8 cellular contexts compared by ENCODE assay signal in the genomic region with DNA sequence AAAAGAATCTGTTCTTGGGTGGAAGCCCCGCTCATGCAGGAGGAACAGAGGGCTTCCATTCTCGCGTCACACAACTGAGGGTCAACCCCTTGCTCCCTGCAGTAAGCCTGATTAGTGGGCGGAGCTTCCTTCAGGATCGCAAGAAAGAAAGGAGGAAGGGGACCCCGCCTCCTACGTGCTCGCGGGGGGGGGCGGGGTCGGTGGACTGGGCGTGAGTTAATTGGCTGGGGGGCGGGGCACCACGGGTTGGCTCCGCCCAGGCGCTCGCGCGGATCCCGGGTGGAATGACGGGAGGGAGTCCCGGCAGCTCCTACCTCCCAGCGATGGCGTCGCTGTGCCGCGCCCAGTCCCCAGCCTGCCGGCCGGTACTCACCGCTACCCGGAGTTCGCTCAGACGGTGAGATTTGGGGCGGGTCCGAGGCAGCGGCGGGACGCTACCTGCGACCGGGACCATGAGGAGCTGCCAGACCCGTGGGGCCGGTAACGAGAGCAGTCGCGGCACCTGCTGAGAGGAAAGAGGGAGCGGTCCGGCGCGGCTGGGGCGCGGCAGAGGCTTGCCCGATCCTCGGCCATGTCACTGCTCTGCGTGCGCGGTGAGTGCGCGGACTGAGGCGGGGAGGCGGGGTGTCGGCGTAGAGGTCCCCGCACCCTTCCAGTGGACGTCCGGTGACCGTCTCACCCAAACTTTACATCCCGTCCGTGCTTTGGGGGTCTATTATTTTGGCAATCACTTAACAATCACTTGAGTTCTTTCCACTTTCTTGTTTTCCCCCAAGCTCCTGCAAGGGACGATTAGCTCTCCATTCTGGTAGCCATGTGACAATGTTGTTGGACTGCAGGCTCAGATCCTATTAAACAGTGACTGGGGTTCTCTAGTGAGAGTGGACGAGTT. TPM values are rescaled to one million over a fixed set of nuclear protein-coding genes. Genes with fewer than 3 reads are reported as not detected.
DNase-seq lines count a peak whose midpoint lies in the region; ATAC-seq and TF ChIP-seq lines count a peak whose summit lies in the region.

A gene (plus strand): TSS at position 297 of the 892 bp plus-strand sequence. CDS start 275 bp downstream, at position 572.

- H3K4me3 ChIP-seq in ACC112 (ENCODE audit: low read depth, low read length) (peak within 1 kb of the TSS; percentile 83), lung (peak within 1 kb of the TSS; percentile 91)
- H3K4me3 ChIP-seq in effector memory CD4-positive, alpha-beta T cell (ENCODE audit: insufficient read depth, low read depth, low read length, poor library complexity, severe bottlenecking) = peak within 1 kb of the TSS; percentile 84

- 0 to 1% methylated on average over 67 to 70 of the region's 70 CpGs for WGBS in lung, 2 donors

- DNase-seq in NCI-H82 treated with DMSO at 0.1 percent for 48 hours (lab: John Stamatoyannopoulos, UW; ENCODE audit: unreplicated experiment) (peak; percentile 70), lung (ENCODE audit: low spot score) (peak; percentile 94)
- peak; percentile 24 to 38 (median 37) for DNase-seq in activated CD8-positive, alpha-beta memory T cell treated with anti-CD3 and anti-CD28 coated beads for 48 hours (ENCODE audit: low read depth in 2 of 3, low spot score in 2 of 3)
- DNase-seq in effector memory CD4-positive, alpha-beta T cell = peak; percentile 60 to 73 (median 62)
- peak; percentile 28 to 69 (median 54) for DNase-seq in stimulated activated CD4-positive, alpha-beta T cell treated with anti-CD3 and anti-CD28 coated beads, TNF-alpha, amount 100 ng/mL, for 1 hour (ENCODE audit: low read depth in 3 of 3, low spot score in 1 of 3)

- H3K9me3 ChIP-seq in effector memory CD4-positive, alpha-beta T cell (ENCODE audit: control insufficient read depth, low read length) = no peaks in the 10 kb centered on the region
- H3K9me3 ChIP-seq in lung (ENCODE audit: control insufficient read depth in 2 of 2, insufficient read depth in 1 of 2, low read length in 1 of 2) = no peaks in the 10 kb centered on the region

- no peaks in the 10 kb centered on the region for H3K27me3 ChIP-seq in ACC112 (ENCODE audit: insufficient read depth, low read length)
- H3K27me3 ChIP-seq in effector memory CD4-positive, alpha-beta T cell (replicated peaks; ENCODE audit: control insufficient read depth, insufficient read depth, low read length, poor library complexity, severe bottlenecking) = no peaks in the 10 kb centered on the region
- no peaks in the 10 kb centered on the region for H3K27me3 ChIP-seq in lung (ENCODE audit: control insufficient read depth, insufficient read depth)

- H3K79me2 ChIP-seq in ACC112 (ENCODE audit: control insufficient read depth, insufficient read depth, low read length, unreplicated experiment) = no peaks in the 10 kb centered on the region

- TF ChIP-seq CTCF in lung (IDR thresholded peaks at IDR 0.05; ENCODE audit: control extremely low read depth, extremely low read depth) = no peak

- H3K4me1 ChIP-seq in ACC112 (ENCODE audit: control insufficient read depth, insufficient read depth, low read length, unreplicated experiment) (peaks cover 13% of the 10 kb centered on the region), lung (ENCODE audit: control insufficient read depth in 2 of 2, insufficient read depth in 2 of 2, low read length in 2 of 2) (peaks cover 0 to 11% of the 10 kb centered on the region in 2 donors)
- peaks cover 2% of the 10 kb centered on the region for H3K4me1 ChIP-seq in effector memory CD4-positive, alpha-beta T cell (ENCODE audit: control insufficient read depth, insufficient read depth, low read length, poor library complexity, severe bottlenecking)

- ATAC-seq in GM19043 (IDR thresholded peaks at IDR 0.05; ENCODE audit: low read depth, unreplicated experiment) = peak; percentile 49
- peak; percentile 54 for ATAC-seq in HG03521 (IDR thresholded peaks at IDR 0.05; ENCODE audit: unreplicated experiment)
- peak; percentile 98 for ATAC-seq in lung (ENCODE audit: insufficient read depth, low FRiP score)

- no peak within 1 kb of the TSS for H3K27ac ChIP-seq in ACC112 (ENCODE audit: low read depth, low read length)
- H3K27ac ChIP-seq in effector memory CD4-positive, alpha-beta T cell (ENCODE audit: insufficient read depth, low read length, poor library complexity, severe bottlenecking) = no peak within 1 kb of the TSS
- H3K27ac ChIP-seq in lung (ENCODE audit: low read depth in 1 of 2, low read length in 1 of 2) = peak within 1 kb of the TSS; percentile 90 to 98

- H3K36me3 ChIP-seq in ACC112 (ENCODE audit: insufficient read depth, low read length) (no peaks in the 10 kb centered on the region), lung (ENCODE audit: control insufficient read depth in 2 of 2, insufficient read depth in 2 of 2, low read length in 2 of 2) (no peaks in the 10 kb centered on the region)
- H3K36me3 ChIP-seq in effector memory CD4-positive, alpha-beta T cell (ENCODE audit: control insufficient read depth, insufficient read depth, low read length) = no peaks in the 10 kb centered on the region

- peak within 1 kb of the TSS; percentile 98 for H2AFZ ChIP-seq in ACC112 (ENCODE audit: low read length, unreplicated experiment)

RNA-seq across cellular contexts. Expression of the gene that starts here (rescaled TPM):
- total RNA-seq in lung = 100 to 1,000 TPM in 1 of 2 donors, 10 to 100 TPM in 1; 94.9 to 102 TPM
- polyA plus RNA-seq in lung = 10 to 100 TPM; 25.8 to 34.0 TPM

Comparison
In these comparisons a context has a peak if more than half of its experiments do, and no peak if none do; other contexts are left out.
1. H3K27ac ChIP-seq: peak in lung (2 of 2); none in ACC112 (single experiment) and effector memory CD4-positive, alpha-beta T cell (single experiment).
2. DNase-seq: peak in every context shown above with its lines; median percentile 94 in lung; 70 in NCI-H82 treated with DMSO at 0.1 percent for 48 hours; 62 in effector memory CD4-positive, alpha-beta T cell; 54 in stimulated activated CD4-positive, alpha-beta T cell treated with anti-CD3 and anti-CD28 coated beads, TNF-alpha, amount 100 ng/mL, for 1 hour; 37 in activated CD8-positive, alpha-beta memory T cell treated with anti-CD3 and anti-CD28 coated beads for 48 hours.
3. Peak in every context shown above with its lines, with median percentiles within 50 percentile points of each other: H3K4me3 ChIP-seq and ATAC-seq.